Comparison of ENCODE assay signal across 11 cellular contexts in the genomic region with DNA sequence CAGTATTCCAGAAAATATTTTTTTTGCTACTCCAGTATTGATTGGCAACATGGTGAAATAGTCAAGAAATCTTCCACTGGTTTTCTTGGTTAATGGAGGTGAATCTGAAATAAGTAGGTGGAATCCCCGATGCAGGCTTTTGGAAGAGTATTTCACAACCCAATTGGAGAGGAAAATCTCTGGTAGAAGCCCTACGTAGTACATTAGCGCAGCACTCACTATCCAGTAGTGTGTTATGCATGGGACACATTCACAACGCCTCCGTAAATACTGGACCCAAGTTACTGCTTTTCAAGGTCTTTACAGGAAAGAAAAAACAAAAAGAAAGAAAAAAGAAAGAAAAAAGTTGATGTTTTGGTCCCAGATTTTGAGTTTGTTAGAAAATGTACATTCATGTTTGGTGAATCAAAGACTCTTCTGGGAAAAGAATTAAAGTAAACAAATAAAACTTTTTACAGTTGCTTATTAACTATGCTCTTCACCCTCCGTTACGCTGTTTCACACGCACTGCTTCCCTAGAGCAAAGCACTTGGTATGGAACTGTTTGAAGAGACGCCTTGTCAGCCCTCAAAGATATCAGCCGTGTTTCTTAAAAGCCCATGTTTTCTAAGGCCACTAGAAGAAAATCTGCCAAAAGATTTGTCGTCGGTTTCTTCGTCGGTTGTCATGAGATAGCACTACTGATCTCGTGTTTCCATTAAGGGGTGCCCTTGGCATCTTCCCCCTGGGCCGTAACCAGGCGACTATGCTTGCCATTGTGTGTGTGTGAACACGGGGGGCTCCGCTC.
DNase-seq lines count a peak whose midpoint lies in the region; ATAC-seq and TF ChIP-seq lines count a peak whose summit lies in the region.
"Had no signal": no experiment of that assay in that cellular context is flagged by ENCODE, and none has a peak within 500 bp of the region (broad histone marks: within the 10 kb centered on the region; RNA-seq: fewer than 3 reads in every experiment).

No MANE protein-coding gene starts in this region.

- peaks cover 70% of the 10 kb centered on the region for H3K27me3 Mint-ChIP-seq in stimulated activated naive CD8-positive, alpha-beta T cell treated with anti-CD3 and anti-CD28 coated beads, Interleukin-15, Interleukin-2, amounts not matched to agents 100 ng/mL and 50 ng/mL, for 24 hours

- H3K36me3 ChIP-seq in colonic mucosa (no peaks in the 10 kb centered on the region), mucosa of rectum (ENCODE audit: control insufficient read depth in 2 of 2, insufficient read depth in 2 of 2, low read length in 2 of 2) (no peaks in the 10 kb centered on the region), vagina (no peaks in the 10 kb centered on the region), gastroesophageal sphincter (no peaks in the 10 kb centered on the region)

- no peak overlapping the region for H3K9ac ChIP-seq in colonic mucosa (ENCODE audit: low read depth in 2 of 2, low read length in 2 of 2)
- no peak overlapping the region for H3K9ac ChIP-seq in mucosa of rectum (ENCODE audit: low read depth in 1 of 2, low read length in 2 of 2)

- H3K4me3 Mint-ChIP-seq in stimulated activated naive CD8-positive, alpha-beta T cell treated with anti-CD3 and anti-CD28 coated beads, Interleukin-15, Interleukin-2, amounts not matched to agents 100 ng/mL and 50 ng/mL, for 24 hours, result peak overlapping the region; percentile 79
- H3K4me3 Mint-ChIP-seq: HFFc6 had no signal

- no peak for ATAC-seq in stimulated activated naive CD8-positive, alpha-beta T cell treated with anti-CD3 and anti-CD28 coated beads, Interleukin-15, Interleukin-2, amounts not matched to agents 100 U/mL and 50 U/mL, for 24 hours
- ATAC-seq in HG03442 (IDR thresholded peaks at IDR 0.05; ENCODE audit: unreplicated experiment) (no peak), gastroesophageal sphincter (no peak)

- no peak for TF ChIP-seq POLR2A in vagina (IDR thresholded peaks at IDR 0.05)
- TF ChIP-seq POLR2A in gastroesophageal sphincter (IDR thresholded peaks at IDR 0.05), result no peak

- H3K9me3 Mint-ChIP-seq in stimulated activated naive CD8-positive, alpha-beta T cell treated with anti-CD3 and anti-CD28 coated beads, Interleukin-15, Interleukin-2, amounts not matched to agents 100 ng/mL and 50 ng/mL, for 24 hours, result no peaks in the 10 kb centered on the region

- DNase-seq in stimulated activated naive CD8-positive, alpha-beta T cell treated with anti-CD3 and anti-CD28 coated beads, Interleukin-15, Interleukin-2, amounts not matched to agents 100 U/mL and 50 U/mL, for 24 hours, result no peak
- DNase-seq in colonic mucosa (no peak), vagina (ENCODE audit: extremely low spot score in 2 of 2) (no peak), inferior parietal cortex (ENCODE audit: extremely low spot score) (no peak)
- DNase-seq: HFFc6, naive B cell, NCI-H2081 treated with DMSO at 0.1 percent for 48 hours had no signal

- H3K9me3 ChIP-seq in colonic mucosa, result no peaks in the 10 kb centered on the region
- H3K9me3 ChIP-seq in mucosa of rectum (ENCODE audit: control insufficient read depth in 2 of 2, low read length in 2 of 2), result no peaks in the 10 kb centered on the region
- no peaks in the 10 kb centered on the region for H3K9me3 ChIP-seq in vagina
- no peaks in the 10 kb centered on the region for H3K9me3 ChIP-seq in gastroesophageal sphincter

- peaks cover 3% of the 10 kb centered on the region for H3K36me3 Mint-ChIP-seq in stimulated activated naive CD8-positive, alpha-beta T cell treated with anti-CD3 and anti-CD28 coated beads, Interleukin-15, Interleukin-2, amounts not matched to agents 100 ng/mL and 50 ng/mL, for 24 hours (ENCODE audit: low read depth)
- H3K36me3 Mint-ChIP-seq: naive B cell had no signal

- TF ChIP-seq CTCF in colonic mucosa (IDR thresholded peaks at IDR 0.05) (no peak), vagina (IDR thresholded peaks at IDR 0.05) (no peak), gastroesophageal sphincter (IDR thresholded peaks at IDR 0.05) (no peak)

- H3K4me1 ChIP-seq in colonic mucosa, result no peaks in the 10 kb centered on the region
- peaks cover 3 to 5% of the 10 kb centered on the region in 2 donors for H3K4me1 ChIP-seq in mucosa of rectum (ENCODE audit: control insufficient read depth in 2 of 2, insufficient read depth in 2 of 2, low read length in 2 of 2)
- H3K4me1 ChIP-seq in vagina, result no peaks in the 10 kb centered on the region
- H3K4me1 ChIP-seq in gastroesophageal sphincter, result peaks cover 0 to 13% (median 0%) of the 10 kb centered on the region in 3 donors

- H3K27ac Mint-ChIP-seq in stimulated activated naive CD8-positive, alpha-beta T cell treated with anti-CD3 and anti-CD28 coated beads, Interleukin-15, Interleukin-2, amounts not matched to agents 100 ng/mL and 50 ng/mL, for 24 hours, result no peak overlapping the region
- H3K27ac Mint-ChIP-seq: HFFc6, naive B cell had no signal

- no peak for TF ChIP-seq EP300 in gastroesophageal sphincter (IDR thresholded peaks at IDR 0.05)

- peaks cover 15% of the 10 kb centered on the region for H3K4me1 Mint-ChIP-seq in stimulated activated naive CD8-positive, alpha-beta T cell treated with anti-CD3 and anti-CD28 coated beads, Interleukin-15, Interleukin-2, amounts not matched to agents 100 ng/mL and 50 ng/mL, for 24 hours (ENCODE audit: low read depth)

- H3K27me3 ChIP-seq in colonic mucosa (peaks cover 3% of the 10 kb centered on the region), mucosa of rectum (ENCODE audit: control insufficient read depth in 2 of 2, insufficient read depth in 2 of 2, low read length in 2 of 2) (peaks cover 12 to 17% of the 10 kb centered on the region in 2 donors), vagina (no peaks in the 10 kb centered on the region), gastroesophageal sphincter (peaks cover 37% of the 10 kb centered on the region)

- H3K4me3 ChIP-seq in colonic mucosa (peak overlapping the region; percentile 29), mucosa of rectum (ENCODE audit: low read length in 2 of 2) (peak overlapping the region; percentile 23 to 57), vagina (peak overlapping the region; percentile 36 to 54), gastroesophageal sphincter (peak overlapping the region in 1 of 2 donors; percentile 50)

- H3K27ac ChIP-seq in colonic mucosa (no peak overlapping the region), mucosa of rectum (ENCODE audit: low read depth in 2 of 2, low read length in 2 of 2) (no peak overlapping the region), vagina (no peak overlapping the region), gastroesophageal sphincter (no peak overlapping the region)

- WGBS in gastroesophageal sphincter (ENCODE audit: low coverage in 1 of 2), 2 donors, result 82 to 92% methylated on average over 9 to 17 of the region's 19 CpGs

- intact Hi-C loops in colonic mucosa (cut with DNase I) (no loop called here), vagina (cut with DNase I) (no loop called here)
